8 cellular contexts compared by ENCODE assay signal in genomic region chr10:48608279-48608681, GRCh38. TPM values are rescaled to one million over a fixed set of nuclear protein-coding genes. Genes with fewer than 3 reads are reported as not detected.
DNase-seq lines count a peak whose midpoint lies in the region; ATAC-seq and TF ChIP-seq lines count a peak whose summit lies in the region.

No MANE protein-coding gene starts in this region.

- DNase-seq in activated CD4-positive, alpha-beta T cell treated with anti-CD3 and anti-CD28 coated beads for 48 hours = peak; percentile 44
- DNase-seq in activated CD4-positive, alpha-beta T cell treated with anti-CD3 and anti-CD28 coated beads for 1 hour = no peak
- DNase-seq in SKM-1 treated with dmso at 0.1 percent for 144 hours (lab: John Stamatoyannopoulos, UW; ENCODE audit: unreplicated experiment) (peak; percentile 50), epithelial cell of esophagus (ENCODE audit: low read depth) (peak; percentile 68), osteoblast (ENCODE audit: insufficient read length, low spot score, missing footprints) (peak; percentile 86), NCI-H510A (lab: John Stamatoyannopoulos, UW) (no peak)

- ATAC-seq in GM21367 (IDR thresholded peaks at IDR 0.05; ENCODE audit: unreplicated experiment) (peak; percentile 85), HG03565 (IDR thresholded peaks at IDR 0.05; ENCODE audit: unreplicated experiment) (peak; percentile 77)

- H3K9me3 ChIP-seq in osteoblast (ENCODE audit: low read depth, low read length) = no peaks in the 10 kb centered on the region

- peak overlapping the region; percentile 88 for H3K27ac ChIP-seq in osteoblast (ENCODE audit: low read depth, low read length)

- H3K4me3 ChIP-seq in epithelial cell of esophagus (ENCODE audit: low read length) (no peak overlapping the region), osteoblast (ENCODE audit: insufficient read depth, low read length) (no peak overlapping the region)

- peaks cover 60% of the 10 kb centered on the region for H3K4me1 ChIP-seq in osteoblast (ENCODE audit: insufficient read depth, low read length)

- H3K4me2 ChIP-seq in osteoblast (ENCODE audit: insufficient read depth, low read length) = peak overlapping the region; percentile 83

- no peaks in the 10 kb centered on the region for H3K27me3 ChIP-seq in osteoblast (ENCODE audit: insufficient read depth, low read length)

- no peaks in the 10 kb centered on the region for H3K36me3 ChIP-seq in osteoblast (ENCODE audit: insufficient read depth, low read length)

- H3K79me2 ChIP-seq in osteoblast (ENCODE audit: insufficient read depth, low read length) = peaks cover 54% of the 10 kb centered on the region

- H2AFZ ChIP-seq in osteoblast (ENCODE audit: low read length) = no peak overlapping the region

- no peaks in the 10 kb centered on the region for H4K20me1 ChIP-seq in osteoblast (ENCODE audit: insufficient read depth, low read length)

- TF ChIP-seq CTCF in epithelial cell of esophagus (IDR thresholded peaks at IDR 0.05; ENCODE audit: insufficient read depth, low read depth, low read length, missing control alignments) = peak; percentile 83
- peak; percentile 70 for TF ChIP-seq CTCF in osteoblast (IDR thresholded peaks at IDR 0.05; ENCODE audit: extremely low read depth, low read depth, low read length)

RNA-seq across cellular contexts. Expression of gene ARHGAP22, which starts 3.4 kb away (rescaled TPM):
- total RNA-seq in osteoblast = 45.6 and 50.1 TPM in 2 replicates

Comparison
In these comparisons a context has a peak if more than half of its experiments do, and no peak if none do; other contexts are left out.
1. DNase-seq: peak in activated CD4-positive, alpha-beta T cell treated with anti-CD3 and anti-CD28 coated beads for 48 hours (single experiment), SKM-1 treated with dmso at 0.1 percent for 144 hours (single experiment), epithelial cell of esophagus (single experiment) and osteoblast (single experiment); none in activated CD4-positive, alpha-beta T cell treated with anti-CD3 and anti-CD28 coated beads for 1 hour (single experiment) and NCI-H510A (single experiment).